Comparison of ENCODE assay signal across 8 cellular contexts in genomic region chr3:43998374-43998840, GRCh38.
DNase-seq lines count a peak whose midpoint lies in the region; ATAC-seq and TF ChIP-seq lines count a peak whose summit lies in the region.

No MANE protein-coding gene starts in this region.

- peak in 1 of 2 donors; percentile 1 for ATAC-seq in lower lobe of right lung
- no peak for ATAC-seq in HG03095 (IDR thresholded peaks at IDR 0.05; ENCODE audit: unreplicated experiment)

- DNase-seq in stimulated activated CD4-positive, alpha-beta T cell treated with anti-CD3 and anti-CD28 coated beads, Interleukin-15, amount 100 ng/mL, for 24 hours = peak; percentile 11
- no peak for DNase-seq in stimulated activated CD4-positive, alpha-beta T cell treated with anti-CD3 and anti-CD28 coated beads, Interleukin-4, amount 100 ng/mL, for 4 hours
- DNase-seq in ascending aorta (ENCODE audit: low spot score in 2 of 2) = no peak
- DNase-seq in lower lobe of right lung = peak; percentile 45
- no peak for DNase-seq in G401 (ENCODE audit: low spot score)
- no peak for DNase-seq in hypothalamus (lab: John Stamatoyannopoulos, UW)
- DNase-seq in NAMALWA (ENCODE audit: low spot score) = no peak

- H3K36me3 ChIP-seq in ascending aorta (no peaks in the 10 kb centered on the region), lower lobe of right lung (no peaks in the 10 kb centered on the region)

- TF ChIP-seq CTCF in ascending aorta (IDR thresholded peaks at IDR 0.05) = no peak
- no peak for TF ChIP-seq CTCF in lower lobe of right lung (IDR thresholded peaks at IDR 0.05)

- in situ Hi-C loops in G401 (cut with HindIII; ENCODE audit: low sequenced_read_pairs) = no loop called here

- H3K27ac ChIP-seq in ascending aorta = no peak overlapping the region
- no peak overlapping the region for H3K27ac ChIP-seq in lower lobe of right lung

- intact Hi-C loops in ascending aorta (cut with DNase I) = loop anchor here (5.0 to 10.0 kb wide), 2 partner anchors 141 to 234 kb away; no protein-coding TSS in a partner anchor
- intact Hi-C loops in lower lobe of right lung (cut with DNase I) = no loop called here

- H3K27me3 ChIP-seq in ascending aorta (peaks cover 24% of the 10 kb centered on the region), lower lobe of right lung (ENCODE audit: low read depth) (peaks cover 93% of the 10 kb centered on the region)

- peaks cover 15 to 39% of the 10 kb centered on the region in 2 donors for H3K4me1 ChIP-seq in ascending aorta
- H3K4me1 ChIP-seq in lower lobe of right lung = peaks cover 52% of the 10 kb centered on the region

- H3K4me3 ChIP-seq in ascending aorta (peak overlapping the region; percentile 45 to 75), lower lobe of right lung (peak overlapping the region; percentile 59)

- H3K9me3 ChIP-seq in ascending aorta (no peaks in the 10 kb centered on the region), lower lobe of right lung (no peaks in the 10 kb centered on the region)

Comparison
In these comparisons a context has a peak if more than half of its experiments do, and no peak if none do; other contexts are left out.
1. DNase-seq: peak in stimulated activated CD4-positive, alpha-beta T cell treated with anti-CD3 and anti-CD28 coated beads, Interleukin-15, amount 100 ng/mL, for 24 hours (single experiment) and lower lobe of right lung (single experiment); none in stimulated activated CD4-positive, alpha-beta T cell treated with anti-CD3 and anti-CD28 coated beads, Interleukin-4, amount 100 ng/mL, for 4 hours (0 of 2), ascending aorta (0 of 2), G401 (single experiment), hypothalamus (0 of 51) and NAMALWA (single experiment).